In the genomic region with DNA sequence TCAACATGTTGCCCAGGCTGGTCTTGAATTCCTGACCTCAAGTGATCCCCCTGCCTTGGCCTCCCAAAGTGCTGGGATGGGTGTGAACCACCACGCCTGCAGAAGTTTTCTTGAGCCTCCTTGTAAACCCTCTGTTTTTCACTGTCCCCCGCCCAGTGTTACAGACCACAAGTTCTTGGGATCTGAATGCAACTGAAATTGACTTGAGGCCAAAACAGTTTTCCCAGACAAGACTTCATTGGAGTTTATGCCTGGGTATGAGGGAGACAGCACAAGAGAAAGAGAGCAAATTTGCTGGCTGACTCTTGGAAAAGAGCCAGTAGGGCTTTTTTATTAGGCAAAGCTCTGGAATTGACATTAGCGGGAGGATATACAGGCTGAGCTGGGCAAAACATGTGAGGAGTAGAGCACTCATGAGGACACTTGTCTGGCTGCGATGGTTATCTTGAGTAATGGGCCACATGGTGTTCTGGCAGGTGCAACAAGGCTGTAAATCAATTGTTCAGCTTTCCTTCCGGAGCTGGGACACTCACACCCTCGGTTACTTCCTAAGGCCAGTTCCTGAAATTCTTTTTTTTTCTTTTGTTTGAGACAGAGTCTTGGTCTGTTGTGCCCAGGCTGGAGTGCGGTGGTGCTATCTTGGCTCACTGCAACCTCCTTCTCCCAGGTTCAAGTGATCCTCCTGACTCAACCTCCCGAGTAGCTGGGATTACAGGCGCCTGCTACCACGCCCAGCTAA, we compare ENCODE assay signal across 8 cellular contexts. TPM values are rescaled to one million over a fixed set of nuclear protein-coding genes. Genes with fewer than 3 reads are reported as not detected.
DNase-seq lines count a peak whose midpoint lies in the region; ATAC-seq and TF ChIP-seq lines count a peak whose summit lies in the region.

No MANE protein-coding gene starts in this region.

- TF ChIP-seq CTCF in sigmoid colon (IDR thresholded peaks at IDR 0.05): no peak

- peaks cover 7% of the 10 kb centered on the region for H3K4me1 ChIP-seq in HAP-1
- peaks cover 0 to 20% (median 18%) of the 10 kb centered on the region in 4 donors for H3K4me1 ChIP-seq in sigmoid colon

- intact Hi-C loops in sigmoid colon (cut with DNase I): no loop called here

- H3K27ac ChIP-seq in sigmoid colon: peak overlapping the region; percentile 25 to 78 (median 72)

- H3K27me3 ChIP-seq in HAP-1 (ENCODE audit: low read depth) (no peaks in the 10 kb centered on the region), sigmoid colon (no peaks in the 10 kb centered on the region)

- H3K9me3 ChIP-seq in HAP-1 (no peaks in the 10 kb centered on the region), sigmoid colon (no peaks in the 10 kb centered on the region)

- H3K36me3 ChIP-seq in HAP-1 (replicated peaks) (no peaks in the 10 kb centered on the region), sigmoid colon (no peaks in the 10 kb centered on the region)

- TF ChIP-seq EP300 in sigmoid colon (IDR thresholded peaks at IDR 0.05): peak in 3 of 4 donors; percentile 74 to 86 (median 74)

- ATAC-seq in HG03135 (IDR thresholded peaks at IDR 0.05; ENCODE audit: unreplicated experiment) (no peak), HG03442 (IDR thresholded peaks at IDR 0.05; ENCODE audit: unreplicated experiment) (no peak), HG02870 (IDR thresholded peaks at IDR 0.05; ENCODE audit: unreplicated experiment) (no peak)

- no peak overlapping the region for H3K4me3 ChIP-seq in HAP-1
- no peak overlapping the region for H3K4me3 ChIP-seq in sigmoid colon

- 35 to 44% methylated on average over 10 of the region's 10 CpGs for WGBS in sigmoid colon, 2 donors

- DNase-seq in HAP-1 (ENCODE audit: low spot score in 2 of 2): peak; percentile 39 to 41
- peak; percentile 96 for DNase-seq in NCI-H2227 treated with DMSO at 0.1 percent for 48 hours (lab: John Stamatoyannopoulos, UW)
- peak; percentile 55 to 62 for DNase-seq in erythroblast (lab: John Stamatoyannopoulos, UW)
- DNase-seq in sigmoid colon: peak; percentile 94
- DNase-seq in effector CD4-positive, alpha-beta T cell: no peak

- TF ChIP-seq POLR2A in erythroblast (IDR thresholded peaks at IDR 0.05; ENCODE audit: low read length): no peak
- no peak for TF ChIP-seq POLR2A in sigmoid colon (IDR thresholded peaks at IDR 0.05)

- in situ Hi-C loops in HAP-1 (cut with MboI; ENCODE audit: low sequenced_read_pairs): no loop called here

RNA-seq across cellular contexts. Expression of a gene that starts 12.7 kb away (rescaled TPM):
- total RNA-seq in sigmoid colon: 100 to 1,000 TPM; 140 to 201 (median 171) TPM
- polyA plus RNA-seq in sigmoid colon: 100 to 1,000 TPM; 115 to 206 (median 129) TPM

RNA-seq across cellular contexts. Expression of a gene that starts 15.6 kb away (rescaled TPM):
- 10 to 100 TPM in 1 of 4 donors, 1 to 10 TPM in 3; 3.5 to 15.8 (median 4.7) TPM for total RNA-seq in sigmoid colon
- polyA plus RNA-seq in sigmoid colon: 10 to 100 TPM in 1 of 3 donors, 1 to 10 TPM in 2; 3.7 to 17.6 (median 4.8) TPM

RNA-seq across cellular contexts. Expression of a gene that starts 30.9 kb away (rescaled TPM):
- total RNA-seq in sigmoid colon: 100 to 1,000 TPM in 3 of 4 donors, 10 to 100 TPM in 1; 99.5 to 149 (median 120) TPM
- 100 to 1,000 TPM; 348 to 548 (median 422) TPM for polyA plus RNA-seq in sigmoid colon

RNA-seq across cellular contexts. Expression of a gene that starts 36.9 kb away (rescaled TPM):
- 10 to 100 TPM; 65.5 to 92.7 (median 85.2) TPM for total RNA-seq in sigmoid colon
- 10 to 100 TPM; 36.2 to 46.7 (median 39.0) TPM for polyA plus RNA-seq in sigmoid colon

RNA-seq across cellular contexts. Expression of a gene that starts 37.3 kb away (rescaled TPM):
- total RNA-seq in sigmoid colon: 10 to 100 TPM; 13.8 to 20.2 (median 16.9) TPM
- 10 to 100 TPM; 28.8 to 63.9 (median 45.8) TPM for polyA plus RNA-seq in sigmoid colon
